ENCODE assay signal across 1 cellular context in genomic region chr3:65953301-65953812, GRCh38.
TF ChIP-seq lines count a peak whose summit lies in the region.

No MANE protein-coding gene starts in this region.

TF ChIP-seq in HepG2, 621 proteins besides CTCF, POLR2A, EP300 and RAD21 (continued from another document and continues in another):
- peak; percentile 96 for TF ChIP-seq ZBTB37 (CRISPR knock-in tag; IDR thresholded peaks at IDR 0.05)
- TF ChIP-seq ATAD3A (CRISPR knock-in tag; IDR thresholded peaks at IDR 0.05), result no peak
- TF ChIP-seq SP1 (IDR thresholded peaks at IDR 0.05), result no peak
- 0 out of 2 replicates have a peak, but pooled peaks have one; percentile 21 for TF ChIP-seq SP1 (CRISPR knock-in tag; IDR thresholded peaks at IDR 0.05)
- TF ChIP-seq RBFOX2 (IDR thresholded peaks at IDR 0.05; ENCODE audit: low read depth, low read length), result 0 out of 2 replicates have a peak, but pooled peaks have one; percentile 7
- 0 out of 2 replicates have a peak, but pooled peaks have one; percentile 14 for TF ChIP-seq NFYC (CRISPR knock-in tag; IDR thresholded peaks at IDR 0.05)
- TF ChIP-seq ZNF331 (CRISPR knock-in tag; IDR thresholded peaks at IDR 0.05), result peak; percentile 69
- no peak for TF ChIP-seq ZNF710 (CRISPR knock-in tag; IDR thresholded peaks at IDR 0.05; ENCODE audit: borderline replicate concordance)
- no peak for TF ChIP-seq FOXA1 (IDR thresholded peaks at IDR 0.05)
- TF ChIP-seq FOXA1 (CRISPR knock-in tag; IDR thresholded peaks at IDR 0.05), result peak; percentile 68; the same call in 1 of the 2 replicates
- no peak for TF ChIP-seq ZXDC (CRISPR knock-in tag; IDR thresholded peaks at IDR 0.05)
- peak; percentile 41 for TF ChIP-seq MED1 (CRISPR knock-in tag; IDR thresholded peaks at IDR 0.05)
- TF ChIP-seq ZNF3 (CRISPR knock-in tag; IDR thresholded peaks at IDR 0.05), result no peak
- TF ChIP-seq AKNA (CRISPR knock-in tag; IDR thresholded peaks at IDR 0.05; ENCODE audit: borderline replicate concordance), result no peak
- peak; percentile 12; the same call in 1 of the 2 replicates for TF ChIP-seq HDAC2 (CRISPR knock-in tag; IDR thresholded peaks at IDR 0.05)
- TF ChIP-seq ZNF292 (CRISPR knock-in tag; IDR thresholded peaks at IDR 0.05; ENCODE audit: borderline replicate concordance, low read depth), result peak; percentile 50; the same call in 1 of the 2 replicates
- no peak for TF ChIP-seq YEATS4 (CRISPR knock-in tag; IDR thresholded peaks at IDR 0.05; ENCODE audit: borderline replicate concordance)
- no peak for TF ChIP-seq MXI1 (IDR thresholded peaks at IDR 0.05; ENCODE audit: borderline replicate concordance, low read depth, low read length)
- no peak for TF ChIP-seq SMARCC2 (IDR thresholded peaks at IDR 0.05)
- TF ChIP-seq ZFY (CRISPR knock-in tag; IDR thresholded peaks at IDR 0.05), result peak; percentile 38; the same call in 1 of the 2 replicates
- TF ChIP-seq BCL6 (CRISPR knock-in tag; IDR thresholded peaks at IDR 0.05), result 0 out of 2 replicates have a peak, but pooled peaks have one; percentile 21
- 0 out of 2 replicates have a peak, but pooled peaks have one; percentile 25 for TF ChIP-seq POLR2G (IDR thresholded peaks at IDR 0.05; ENCODE audit: low read depth, low read length)
- TF ChIP-seq CEBPG (CRISPR knock-in tag; IDR thresholded peaks at IDR 0.05), result peak; percentile 51
- TF ChIP-seq ZNF576 (CRISPR knock-in tag; IDR thresholded peaks at IDR 0.05), result no peak
- peak; percentile 71 for TF ChIP-seq FOXO1 (CRISPR knock-in tag; IDR thresholded peaks at IDR 0.05)
- no peak for TF ChIP-seq ELK4 (CRISPR knock-in tag; IDR thresholded peaks at IDR 0.05; ENCODE audit: borderline replicate concordance)
- peak; percentile 95 for TF ChIP-seq ZEB1 (IDR thresholded peaks at IDR 0.05; ENCODE audit: insufficient replicate concordance, low read depth)
- peak; percentile 39; the same call in 1 of the 2 replicates for TF ChIP-seq TAF1 (CRISPR knock-in tag; IDR thresholded peaks at IDR 0.05)
- TF ChIP-seq SAFB2 (CRISPR knock-in tag; IDR thresholded peaks at IDR 0.05; ENCODE audit: borderline replicate concordance, low read depth), result no peak
- TF ChIP-seq ZMYM4 (CRISPR knock-in tag; IDR thresholded peaks at IDR 0.05), result 0 out of 2 replicates have a peak, but pooled peaks have one; percentile 27
- peak; percentile 77; the same call in 1 of the 2 replicates for TF ChIP-seq IKZF5 (CRISPR knock-in tag; IDR thresholded peaks at IDR 0.05)
- no peak; the same call in 1 of the 2 replicates for TF ChIP-seq KMT2B (CRISPR knock-in tag; IDR thresholded peaks at IDR 0.05)
- TF ChIP-seq PHF5A (CRISPR knock-in tag; IDR thresholded peaks at IDR 0.05; ENCODE audit: low read depth, unreplicated experiment), result peak; percentile 66
- TF ChIP-seq SOX13 (IDR thresholded peaks at IDR 0.05), result no peak
- peak in 1 of 2 experiments; percentile 46; a peak in 1 of 4 replicates for TF ChIP-seq SOX13 (CRISPR knock-in tag; conservative IDR thresholded peaks at IDR 0.05 in 1 of 2, IDR thresholded peaks at IDR 0.05 in 1 of 2)
- peak; percentile 33; the same call in 1 of the 2 replicates for TF ChIP-seq AHDC1 (CRISPR knock-in tag; IDR thresholded peaks at IDR 0.05; ENCODE audit: borderline replicate concordance)
- TF ChIP-seq ZBTB14 (CRISPR knock-in tag; IDR thresholded peaks at IDR 0.05), result no peak
